ENCODE assay signal across 10 cellular contexts in genomic region chr22:20155330-20156041, GRCh38. TPM values are rescaled to one million over a fixed set of nuclear protein-coding genes. Genes with fewer than 3 reads are reported as not detected.
DNase-seq lines count a peak whose midpoint lies in the region; ATAC-seq and TF ChIP-seq lines count a peak whose summit lies in the region.
"Had no signal": no experiment of that assay in that cellular context is flagged by ENCODE, and none has a peak within 500 bp of the region (broad histone marks: within the 10 kb centered on the region; RNA-seq: fewer than 3 reads in every experiment).

No MANE protein-coding gene starts in this region.

- H3K27me3 Mint-ChIP-seq in T-helper 2 cell treated with Interferon-gamma antibody and Interleukin-4, amounts not matched to agents 5 μg/mL and 100 μg/mL, for 36 hours (ENCODE audit: low read depth): peaks cover 4% of the 10 kb centered on the region

- H3K36me3 ChIP-seq in testis (ENCODE audit: low read depth, missing control alignments): no peaks in the 10 kb centered on the region

- intact Hi-C loops in head of caudate nucleus (cut with DNase I): loop anchor here (5.0 kb wide), 2 partner anchors 112 to 132 kb away; partner anchors contain the start of gene RTN4R
- intact Hi-C loops in testis (cut with DNase I; ENCODE audit: low total_unique reads): loop anchor here (5.0 kb wide), 2 partner anchors 112 to 127 kb away; partner anchors contain the start of gene RTN4R

- H3K9me3 ChIP-seq in testis: no peaks in the 10 kb centered on the region

- ATAC-seq in GM18873 (IDR thresholded peaks at IDR 0.05; ENCODE audit: low FRiP score, unreplicated experiment): no peak
- ATAC-seq: T-cell had no signal

- no peaks in the 10 kb centered on the region for H3K4me1 Mint-ChIP-seq in T-helper 2 cell treated with Interferon-gamma antibody and Interleukin-4, amounts not matched to agents 5 μg/mL and 100 μg/mL, for 36 hours (ENCODE audit: low read depth)

- H3K4me1 ChIP-seq in testis: peaks cover 4% of the 10 kb centered on the region

- no peak overlapping the region for H3K4me3 ChIP-seq in testis

- no peak for TF ChIP-seq POLR2A in testis (IDR thresholded peaks at IDR 0.05)

- H3K27ac ChIP-seq in testis: no peak overlapping the region

- H3K27ac Mint-ChIP-seq in T-helper 2 cell treated with Interferon-gamma antibody and Interleukin-4, amounts not matched to agents 5 μg/mL and 100 μg/mL, for 36 hours: no peak overlapping the region
- H3K27ac Mint-ChIP-seq: T-cell had no signal

- peak; percentile 88 for DNase-seq in AG08395 (ENCODE audit: low spot score)
- DNase-seq in M059J (ENCODE audit: low read depth): peak; percentile 78
- DNase-seq in T-helper 2 cell treated with Interferon-gamma antibody and Interleukin-4, amounts not matched to agents 5 μg/mL and 100 μg/mL, for 36 hours (ENCODE audit: low spot score): peak; percentile 17
- peak; percentile 40 to 87 (median 71) for DNase-seq in head of caudate nucleus
- DNase-seq in stimulated activated CD4-positive, alpha-beta T cell treated with anti-CD3 and anti-CD28 coated beads, Interleukin-2, amount 100 ng/mL, for 24 hours: no peak
- DNase-seq in activated gamma-delta T cell treated with Interleukin-2 at 50 U/mL for 16 hours: no peak
- DNase-seq in testis: no peak

- no peak overlapping the region for H3K4me3 Mint-ChIP-seq in T-helper 2 cell treated with Interferon-gamma antibody and Interleukin-4, amounts not matched to agents 5 μg/mL and 100 μg/mL, for 36 hours
- H3K4me3 Mint-ChIP-seq: T-cell had no signal

- 62 to 76% methylated on average over 9 to 29 of the region's 30 CpGs for WGBS in testis, 2 donors

- no peaks in the 10 kb centered on the region for H3K9me3 Mint-ChIP-seq in T-helper 2 cell treated with Interferon-gamma antibody and Interleukin-4, amounts not matched to agents 5 μg/mL and 100 μg/mL, for 36 hours
- H3K9me3 Mint-ChIP-seq: T-cell had no signal

- H3K36me3 Mint-ChIP-seq in T-helper 2 cell treated with Interferon-gamma antibody and Interleukin-4, amounts not matched to agents 5 μg/mL and 100 μg/mL, for 36 hours (ENCODE audit: low read depth): no peaks in the 10 kb centered on the region
- H3K36me3 Mint-ChIP-seq: T-cell had no signal

- TF ChIP-seq CTCF in testis (IDR thresholded peaks at IDR 0.05): no peak

- no peaks in the 10 kb centered on the region for H3K27me3 ChIP-seq in testis

RNA-seq across cellular contexts. Expression of gene CCDC188, which starts 4.6 kb away (rescaled TPM):
- total RNA-seq in M059J (2014; rRNA removed; shearing (Covaris generic)): 0.69 TPM in 1 of 2 replicates, not detected in the other
- total RNA-seq in testis: 10 to 100 TPM; 12.2 to 33.1 TPM
- polyA plus RNA-seq in testis (ENCODE audit: insufficient read depth, low read depth, low replicate concordance): 46.5 TPM
- polyA plus RNA-seq: keratinocyte had no signal

RNA-seq across cellular contexts. Expression of gene ZDHHC8, which starts 23.9 kb away (rescaled TPM):
- 3.0 and 12.1 TPM in 2 replicates for total RNA-seq in M059J (2014; rRNA removed; shearing (Covaris generic))
- 10 to 100 TPM; 40.9 to 44.0 TPM for total RNA-seq in testis
- 34.0 TPM for polyA plus RNA-seq in testis (ENCODE audit: insufficient read depth, low read depth, low replicate concordance)

RNA-seq across cellular contexts. Expression of gene TRMT2A, which starts 38.5 kb away (rescaled TPM):
- 17.9 and 21.0 TPM in 2 replicates for total RNA-seq in M059J (2014; rRNA removed; shearing (Covaris generic))
- 100 to 1,000 TPM in 1 of 2 donors, 10 to 100 TPM in 1; 97.2 to 122 TPM for total RNA-seq in testis
- polyA plus RNA-seq in testis (ENCODE audit: insufficient read depth, low read depth, low replicate concordance): 82.7 TPM

RNA-seq across cellular contexts. Expression of gene RANBP1, which starts 39.6 kb away (rescaled TPM):
- 828 and 1,137 TPM in 2 replicates for total RNA-seq in M059J (2014; rRNA removed; shearing (Covaris generic))
- total RNA-seq in testis: 100 to 1,000 TPM; 284 to 318 TPM
- 247 TPM for polyA plus RNA-seq in testis (ENCODE audit: insufficient read depth, low read depth, low replicate concordance)

Comparison
In these comparisons a context has a peak if more than half of its experiments do, and no peak if none do; other contexts are left out.
1. DNase-seq: peak in AG08395 (single experiment), M059J (single experiment), T-helper 2 cell treated with Interferon-gamma antibody and Interleukin-4, amounts not matched to agents 5 μg/mL and 100 μg/mL, for 36 hours (single experiment) and head of caudate nucleus (42 of 42); none in stimulated activated CD4-positive, alpha-beta T cell treated with anti-CD3 and anti-CD28 coated beads, Interleukin-2, amount 100 ng/mL, for 24 hours (0 of 2), activated gamma-delta T cell treated with Interleukin-2 at 50 U/mL for 16 hours (single experiment) and testis (single experiment).